In the genomic region with DNA sequence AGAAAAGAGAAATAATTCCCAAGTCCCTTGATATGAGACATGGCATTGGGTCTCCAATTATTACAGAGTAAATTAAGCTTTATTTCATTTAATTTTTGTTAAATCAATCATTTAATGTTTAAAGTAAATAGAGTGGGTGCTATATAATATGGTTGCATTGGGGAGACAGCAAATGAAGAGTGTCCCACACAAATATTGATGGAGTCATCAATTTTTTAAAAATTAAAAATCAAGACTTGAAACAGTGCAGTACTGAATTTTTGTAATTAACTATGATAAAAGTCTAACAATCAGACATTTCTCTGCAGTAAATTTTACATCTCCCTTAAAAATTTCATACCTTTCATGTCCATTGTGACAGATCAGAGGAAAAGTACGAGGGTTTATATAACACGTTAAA, we compare ENCODE assay signal across 39 cellular contexts.
"Had no signal": no experiment of that assay in that cellular context is flagged by ENCODE, and none has a peak within 500 bp of the region (broad histone marks: within the 10 kb centered on the region; RNA-seq: fewer than 3 reads in every experiment).

No MANE protein-coding gene starts in this region.

- FAIRE-seq: astrocyte, bronchial epithelial cell, colon had no signal

- H3K9me3 ChIP-seq: adrenal gland, ascending aorta, body of pancreas, breast epithelium had no signal

- H3K27ac ChIP-seq: adrenal gland, ascending aorta, body of pancreas, brain microvascular endothelial cell, breast epithelium, cardiac muscle cell had no signal

- DNase-seq: activated effector memory CD4-positive, alpha-beta T cell treated with anti-CD3 and anti-CD28 coated beads, Interleukin-2, amount 50 U/mL, for 16 hours; activated effector memory CD4-positive, alpha-beta T cell treated with Interleukin-2 at 50 U/mL for 16 hours; activated gamma-delta T cell; activated gamma-delta T cell treated with Interleukin-2 at 50 U/mL for 16 hours; activated naive CD4-positive, alpha-beta T cell; activated naive CD4-positive, alpha-beta T cell treated with anti-CD3 and anti-CD28 coated beads for 36 hours; activated naive CD4-positive, alpha-beta T cell treated with anti-CD3 and anti-CD28 coated beads, Interleukin-2, amount 10 ng/mL, durations not matched to agents 7 days and 5 days; activated naive CD4-positive, alpha-beta T cell treated with anti-CD3 and anti-CD28 coated beads, Interleukin-2, amount 50 U/mL, for 16 hours; activated naive CD4-positive, alpha-beta T cell treated with Interleukin-2 at 50 U/mL for 16 hours; activated naive CD8-positive, alpha-beta T cell treated with anti-CD3 and anti-CD28 coated beads for 36 hours; activated naive CD8-positive, alpha-beta T cell treated with anti-CD3 and anti-CD28 coated beads, Interleukin-2, amount 10 ng/mL, durations not matched to agents 7 days and 5 days; activated naive CD8-positive, alpha-beta T cell treated with anti-CD3 and anti-CD28 coated beads, Interleukin-2, amount 50 U/mL, for 24 hours; activated T-cell treated with anti-CD3 and anti-CD28 coated beads, Interleukin-2, amount 50 U/mL, for 4 hours; activated T-cell treated with anti-CD3 and anti-CD28 coated beads, Interleukin-2, amount 50 U/mL, for 48 hours; activated T-cell treated with anti-CD3 and anti-CD28 coated beads, Interleukin-2, amount 50 U/mL, for 72 hours; adrenal gland; amniotic stem cell; amygdala; anterior cingulate cortex; aorta; body of pancreas; brain microvascular endothelial cell; caudate nucleus; central memory CD4-positive, alpha-beta T cell; cerebellar nuclear complex had no signal

- H3K36me3 ChIP-seq: adrenal gland, ascending aorta, brain microvascular endothelial cell, breast epithelium, cardiac muscle cell had no signal

- H3K27me3 ChIP-seq: adrenal gland, ascending aorta, body of pancreas, brain microvascular endothelial cell, breast epithelium, cardiac muscle cell had no signal

- H3K4me1 ChIP-seq: adrenal gland, ascending aorta, body of pancreas, breast epithelium had no signal

- H3K4me3 Mint-ChIP-seq: activated naive CD4-positive, alpha-beta T cell treated with anti-CD3 and anti-CD28 coated beads for 36 hours; activated naive CD4-positive, alpha-beta T cell treated with anti-CD3 and anti-CD28 coated beads, Interleukin-2, amount 10 ng/mL, durations not matched to agents 7 days and 5 days; activated naive CD4-positive, alpha-beta T cell treated with anti-CD3 and anti-CD28 coated beads, Interleukin-2, amount 50 U/mL, for 24 hours; activated naive CD8-positive, alpha-beta T cell; activated naive CD8-positive, alpha-beta T cell treated with anti-CD3 and anti-CD28 coated beads for 36 hours; activated naive CD8-positive, alpha-beta T cell treated with anti-CD3 and anti-CD28 coated beads, Interleukin-2, amount 10 ng/mL, durations not matched to agents 7 days and 5 days; activated naive CD8-positive, alpha-beta T cell treated with anti-CD3 and anti-CD28 coated beads, Interleukin-2, amount 50 U/mL, for 24 hours; activated T-cell treated with anti-CD3 and anti-CD28 coated beads, Interleukin-2, amount 50 U/mL, for 4 hours; activated T-cell treated with anti-CD3 and anti-CD28 coated beads, Interleukin-2, amount 50 U/mL, for 72 hours; activated T-helper 1 cell treated with anti-CD3 and anti-CD28 coated beads, Interleukin-12 subunit alpha, Interleukin-12 subunit beta, Interleukin-2, Interleukin-4 antibody, amounts not matched to agents 30 ng/mL and 10 ng/mL and 1 ng/mL, durations not matched to agents 14 hours and 24 hours and 36 hours; activated T-helper 17 cell treated with anti-CD3 and anti-CD28 coated beads, Interleukin-2, amount 50 U/mL, for 72 hours; brain; central memory CD8-positive, alpha-beta T cell had no signal

- ATAC-seq: activated naive CD4-positive, alpha-beta T cell treated with anti-CD3 and anti-CD28 coated beads, Interleukin-2, amount 50 U/mL, for 72 hours; activated naive CD8-positive, alpha-beta T cell treated with anti-CD3 and anti-CD28 coated beads, Interleukin-2, amount 50 U/mL, for 24 hours; activated T-cell treated with anti-CD3 and anti-CD28 coated beads, Interleukin-2, amount 50 U/mL, for 4 hours; activated T-cell treated with anti-CD3 and anti-CD28 coated beads, Interleukin-2, amount 50 U/mL, for 72 hours; activated T-helper 17 cell treated with anti-CD3 and anti-CD28 coated beads, Interleukin-2, amount 50 U/mL, for 72 hours; body of pancreas had no signal

- H3K27ac Mint-ChIP-seq: activated naive CD4-positive, alpha-beta T cell treated with anti-CD3 and anti-CD28 coated beads for 36 hours; activated naive CD4-positive, alpha-beta T cell treated with anti-CD3 and anti-CD28 coated beads, Interleukin-2, amount 10 ng/mL, durations not matched to agents 7 days and 5 days; activated naive CD4-positive, alpha-beta T cell treated with anti-CD3 and anti-CD28 coated beads, Interleukin-2, amount 50 U/mL, for 24 hours; activated naive CD4-positive, alpha-beta T cell treated with anti-CD3 and anti-CD28 coated beads, Interleukin-2, amount 50 U/mL, for 72 hours; activated naive CD8-positive, alpha-beta T cell; activated naive CD8-positive, alpha-beta T cell treated with anti-CD3 and anti-CD28 coated beads for 36 hours; activated naive CD8-positive, alpha-beta T cell treated with anti-CD3 and anti-CD28 coated beads, Interleukin-2, amount 10 ng/mL, durations not matched to agents 7 days and 5 days; activated naive CD8-positive, alpha-beta T cell treated with anti-CD3 and anti-CD28 coated beads, Interleukin-2, amount 50 U/mL, for 24 hours; activated T-cell treated with anti-CD3 and anti-CD28 coated beads, Interleukin-2, amount 50 U/mL, for 72 hours; activated T-helper 1 cell treated with anti-CD3 and anti-CD28 coated beads, Interleukin-12 subunit alpha, Interleukin-12 subunit beta, Interleukin-2, Interleukin-4 antibody, amounts not matched to agents 30 ng/mL and 10 ng/mL and 1 ng/mL, durations not matched to agents 14 hours and 24 hours and 36 hours; activated T-helper 17 cell treated with anti-CD3 and anti-CD28 coated beads, Interleukin-2, amount 50 U/mL, for 72 hours; activated T-helper 2 cell treated with anti-CD3 and anti-CD28 coated beads, Interferon-gamma antibody, Interleukin-2, Interleukin-4, amounts not matched to agents 10 μg/mL and 5 μg/mL and 100 μg/mL, durations not matched to agents 14 hours and 24 hours and 36 hours; brain had no signal

- H3K36me3 Mint-ChIP-seq: activated naive CD4-positive, alpha-beta T cell treated with anti-CD3 and anti-CD28 coated beads, Interleukin-2, amount 10 ng/mL, durations not matched to agents 7 days and 5 days; activated naive CD4-positive, alpha-beta T cell treated with anti-CD3 and anti-CD28 coated beads, Interleukin-2, amount 50 U/mL, for 24 hours; activated naive CD4-positive, alpha-beta T cell treated with anti-CD3 and anti-CD28 coated beads, Interleukin-2, amount 50 U/mL, for 72 hours; activated naive CD8-positive, alpha-beta T cell; activated naive CD8-positive, alpha-beta T cell treated with anti-CD3 and anti-CD28 coated beads for 36 hours; activated naive CD8-positive, alpha-beta T cell treated with anti-CD3 and anti-CD28 coated beads, Interleukin-2, amount 10 ng/mL, durations not matched to agents 7 days and 5 days had no signal

- H3K4me3 ChIP-seq: adrenal gland, ascending aorta, body of pancreas, breast epithelium, cardiac muscle cell had no signal

- H3K4me1 Mint-ChIP-seq: activated naive CD4-positive, alpha-beta T cell treated with anti-CD3 and anti-CD28 coated beads, Interleukin-2, amount 10 ng/mL, durations not matched to agents 7 days and 5 days; activated naive CD4-positive, alpha-beta T cell treated with anti-CD3 and anti-CD28 coated beads, Interleukin-2, amount 50 U/mL, for 24 hours; activated naive CD8-positive, alpha-beta T cell treated with anti-CD3 and anti-CD28 coated beads for 36 hours; activated naive CD8-positive, alpha-beta T cell treated with anti-CD3 and anti-CD28 coated beads, Interleukin-2, amount 10 ng/mL, durations not matched to agents 7 days and 5 days; activated naive CD8-positive, alpha-beta T cell treated with anti-CD3 and anti-CD28 coated beads, Interleukin-2, amount 50 U/mL, for 24 hours; activated T-helper 17 cell treated with anti-CD3 and anti-CD28 coated beads, Interleukin-2, amount 50 U/mL, for 72 hours; brain; central memory CD8-positive, alpha-beta T cell had no signal

- H3K27me3 Mint-ChIP-seq: activated naive CD4-positive, alpha-beta T cell treated with anti-CD3 and anti-CD28 coated beads, Interleukin-2, amount 10 ng/mL, durations not matched to agents 7 days and 5 days; activated naive CD4-positive, alpha-beta T cell treated with anti-CD3 and anti-CD28 coated beads, Interleukin-2, amount 50 U/mL, for 24 hours; activated naive CD8-positive, alpha-beta T cell; activated naive CD8-positive, alpha-beta T cell treated with anti-CD3 and anti-CD28 coated beads for 36 hours; activated naive CD8-positive, alpha-beta T cell treated with anti-CD3 and anti-CD28 coated beads, Interleukin-2, amount 10 ng/mL, durations not matched to agents 7 days and 5 days; activated naive CD8-positive, alpha-beta T cell treated with anti-CD3 and anti-CD28 coated beads, Interleukin-2, amount 50 U/mL, for 24 hours; activated T-helper 17 cell treated with anti-CD3 and anti-CD28 coated beads, Interleukin-2, amount 50 U/mL, for 72 hours; brain; central memory CD8-positive, alpha-beta T cell had no signal
